13 cellular contexts compared by ENCODE assay signal in the genomic region with DNA sequence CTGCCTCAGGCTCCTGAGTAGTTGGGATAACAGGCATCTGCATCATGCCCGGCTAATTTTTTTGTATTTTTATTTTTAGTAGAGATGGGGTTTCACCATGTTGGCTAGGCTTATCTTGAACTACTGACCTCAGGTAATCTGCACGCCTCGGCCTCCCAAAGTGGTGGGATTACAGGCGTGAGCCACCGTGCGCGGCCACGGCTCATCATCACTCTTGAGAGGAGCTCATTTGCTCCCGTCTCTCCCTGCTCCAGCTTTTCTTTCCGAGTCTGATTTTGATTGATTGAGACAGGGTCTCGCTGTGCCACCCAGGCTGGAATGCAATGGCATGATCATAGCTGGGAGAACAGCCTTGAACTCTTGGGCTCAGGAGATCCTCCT. TPM values are rescaled to one million over a fixed set of nuclear protein-coding genes. Genes with fewer than 3 reads are reported as not detected.
A peak's percentile ranks its signal among the peaks of the same experiment; 100 is the strongest.
DNase-seq lines count a peak whose midpoint lies in the region; ATAC-seq, FAIRE-seq and TF ChIP-seq lines count a peak whose summit lies in the region.
"Had no signal": no experiment of that assay in that cellular context is flagged by ENCODE, and none has a peak within 500 bp of the region (broad histone marks: within the 10 kb centered on the region; RNA-seq: fewer than 3 reads in every experiment).

No MANE protein-coding gene starts in this region.

- H3K36me3 ChIP-seq in astrocyte (ENCODE audit: insufficient read depth, low read length) = peaks cover 5% of the 10 kb centered on the region

- H3K4me1 Mint-ChIP-seq in natural killer cell treated with Interleukin-12 subunit alpha and Interleukin-12 subunit beta and Interleukin-15 and Interleukin-18, amount 100 ng/mL, for 72 hours (ENCODE audit: low read depth in 2 of 2) = peaks cover 48 to 61% of the 10 kb centered on the region in 2 donors
- H3K4me1 Mint-ChIP-seq in natural killer cell = peaks cover 24 to 50% of the 10 kb centered on the region in 2 donors
- H3K4me1 Mint-ChIP-seq in astrocyte (ENCODE audit: low read depth, unreplicated experiment) = peaks cover 60% of the 10 kb centered on the region
- H3K4me1 Mint-ChIP-seq in neural crest cell = peaks cover 15% of the 10 kb centered on the region

- H3K9me3 Mint-ChIP-seq in natural killer cell treated with Interleukin-12 subunit alpha and Interleukin-12 subunit beta and Interleukin-15 and Interleukin-18, amount 100 ng/mL, for 72 hours = no peaks in the 10 kb centered on the region
- H3K9me3 Mint-ChIP-seq in natural killer cell = peaks cover 0 to 3% of the 10 kb centered on the region in 2 donors
- H3K9me3 Mint-ChIP-seq in astrocyte (ENCODE audit: unreplicated experiment) = no peaks in the 10 kb centered on the region
- no peaks in the 10 kb centered on the region for H3K9me3 Mint-ChIP-seq in neural crest cell
- H3K9me3 Mint-ChIP-seq: T-cell had no signal

- H3K27me3 ChIP-seq in astrocyte (ENCODE audit: insufficient read depth, low read length) = no peaks in the 10 kb centered on the region
- H3K27me3 ChIP-seq: BLaER1, tibial nerve had no signal

- peak overlapping the region; percentile 73 for H3K4me2 ChIP-seq in astrocyte (ENCODE audit: low read length)

- no peak overlapping the region for H3K4me3 ChIP-seq in astrocyte (ENCODE audit: insufficient read depth, low read depth, low read length)
- H3K4me3 ChIP-seq: BLaER1, tibial nerve had no signal

- peak; percentile 26 for DNase-seq in natural killer cell treated with Interleukin-12 subunit alpha and Interleukin-12 subunit beta and Interleukin-15 and Interleukin-18, amount 100 ng/mL, for 72 hours (ENCODE audit: low spot score)
- no peak for DNase-seq in natural killer cell
- no peak for DNase-seq in astrocyte (ENCODE audit: low read depth)
- no peak for DNase-seq in neural crest cell (ENCODE audit: low read depth, low spot score)
- no peak for DNase-seq in NCI-H2029 treated with DMSO at 0.1 percent for 48 hours (lab: John Stamatoyannopoulos, UW)
- DNase-seq in CD1c-positive myeloid dendritic cell (ENCODE audit: extremely low spot score) = no peak
- DNase-seq: activated CD8-positive, alpha-beta memory T cell treated with anti-CD3 and anti-CD28 coated beads, Interleukin-2, amount 50 U/mL, for 4 hours; NCI-H1930; T-cell had no signal

- H3K9ac ChIP-seq in astrocyte (ENCODE audit: low read length) = peak overlapping the region; percentile 68
- H3K9ac ChIP-seq: BLaER1 had no signal

- H4K20me1 ChIP-seq in astrocyte (ENCODE audit: insufficient read depth, low read length) = peaks cover 64% of the 10 kb centered on the region

- intact Hi-C loops in natural killer cell (cut with micrococcal nuclease) = no loop called here

- H3K27ac ChIP-seq in astrocyte (ENCODE audit: low read depth, low read length) = peak overlapping the region; percentile 81
- H3K27ac ChIP-seq: BLaER1, WERI-Rb-1 had no signal

- peak overlapping the region; percentile 60 for H3K4me3 Mint-ChIP-seq in natural killer cell treated with Interleukin-12 subunit alpha and Interleukin-12 subunit beta and Interleukin-15 and Interleukin-18, amount 100 ng/mL, for 72 hours
- H3K4me3 Mint-ChIP-seq in natural killer cell (no peak overlapping the region), astrocyte (ENCODE audit: unreplicated experiment) (peak overlapping the region; percentile 50), neural crest cell (no peak overlapping the region)

- H3K27ac Mint-ChIP-seq in natural killer cell treated with Interleukin-12 subunit alpha and Interleukin-12 subunit beta and Interleukin-15 and Interleukin-18, amount 100 ng/mL, for 72 hours = peak overlapping the region; percentile 96
- H3K27ac Mint-ChIP-seq in natural killer cell = peak overlapping the region in 1 of 2 donors; percentile 65
- H3K27ac Mint-ChIP-seq in astrocyte (ENCODE audit: unreplicated experiment) = peak overlapping the region; percentile 95
- H3K27ac Mint-ChIP-seq in neural crest cell (ENCODE audit: unreplicated experiment) = peak overlapping the region; percentile 86
- H3K27ac Mint-ChIP-seq: T-cell had no signal

- no peak for ATAC-seq in natural killer cell treated with Interleukin-12 subunit alpha and Interleukin-12 subunit beta and Interleukin-15 and Interleukin-18, amount 100 ng/mL, for 72 hours
- no peak for ATAC-seq in natural killer cell
- no peak for ATAC-seq in HG02870 (IDR thresholded peaks at IDR 0.05; ENCODE audit: unreplicated experiment)
- ATAC-seq: T-cell had no signal

- H3K36me3 Mint-ChIP-seq in natural killer cell treated with Interleukin-12 subunit alpha and Interleukin-12 subunit beta and Interleukin-15 and Interleukin-18, amount 100 ng/mL, for 72 hours = peaks cover 12% of the 10 kb centered on the region
- no peaks in the 10 kb centered on the region for H3K36me3 Mint-ChIP-seq in natural killer cell
- H3K36me3 Mint-ChIP-seq in astrocyte (ENCODE audit: low read depth, unreplicated experiment) = peaks cover 15% of the 10 kb centered on the region
- no peaks in the 10 kb centered on the region for H3K36me3 Mint-ChIP-seq in neural crest cell (ENCODE audit: low read depth)

- H3K9me3 ChIP-seq in astrocyte (ENCODE audit: insufficient read depth, low read depth, low read length) = no peaks in the 10 kb centered on the region
- H3K9me3 ChIP-seq: BLaER1, tibial nerve had no signal

- H2AFZ ChIP-seq in astrocyte (ENCODE audit: low read depth, low read length) = no peak overlapping the region

- H3K4me1 ChIP-seq in astrocyte (ENCODE audit: insufficient read depth, low read length) = peaks cover 50% of the 10 kb centered on the region

- no peaks in the 10 kb centered on the region for H3K27me3 Mint-ChIP-seq in natural killer cell treated with Interleukin-12 subunit alpha and Interleukin-12 subunit beta and Interleukin-15 and Interleukin-18, amount 100 ng/mL, for 72 hours
- no peaks in the 10 kb centered on the region for H3K27me3 Mint-ChIP-seq in natural killer cell (ENCODE audit: low read depth in 2 of 2)
- no peaks in the 10 kb centered on the region for H3K27me3 Mint-ChIP-seq in astrocyte (ENCODE audit: low read depth, unreplicated experiment)
- no peaks in the 10 kb centered on the region for H3K27me3 Mint-ChIP-seq in neural crest cell (ENCODE audit: low read depth)
- H3K27me3 Mint-ChIP-seq: T-cell had no signal

- H3K79me2 ChIP-seq in astrocyte (ENCODE audit: insufficient read depth, low read length) = peaks cover 95% of the 10 kb centered on the region

- no peak for FAIRE-seq in astrocyte (lab: Jason Lieb, UNC)

- TF ChIP-seq CTCF in natural killer cell (IDR thresholded peaks at IDR 0.05) (no peak), astrocyte (IDR thresholded peaks at IDR 0.05; ENCODE audit: insufficient read depth, low read depth, low read length) (no peak), neural crest cell (conservative IDR thresholded peaks at IDR 0.05) (no peak)

RNA-seq across cellular contexts. Expression of a gene that starts 12.6 kb away (rescaled TPM):
- total RNA-seq in natural killer cell treated with Interleukin-12 subunit alpha and Interleukin-12 subunit beta and Interleukin-15 and Interleukin-18, amount 100 ng/mL, for 72 hours = 100 to 1,000 TPM in 1 of 2 donors, 10 to 100 TPM in 1; 83.0 to 139 TPM
- 10 to 100 TPM; 47.9 to 53.6 (median 48.3) TPM for total RNA-seq in natural killer cell
- total RNA-seq in astrocyte = 31.3 and 32.0 TPM in 2 replicates
- total RNA-seq in neural crest cell = 42.7 and 52.0 TPM in 2 replicates

RNA-seq across cellular contexts. Expression of a gene that starts 31.2 kb away (rescaled TPM):
- 100 to 1,000 TPM; 110 to 156 TPM for total RNA-seq in natural killer cell treated with Interleukin-12 subunit alpha and Interleukin-12 subunit beta and Interleukin-15 and Interleukin-18, amount 100 ng/mL, for 72 hours
- total RNA-seq in natural killer cell (10 to 100 TPM; 39.0 to 47.9 (median 43.6) TPM), astrocyte (13.4 and 16.7 TPM in 2 replicates), neural crest cell (5.4 and 6.1 TPM in 2 replicates)

Comparison
In these comparisons a context has a peak if more than half of its experiments do, and no peak if none do; other contexts are left out.
1. H3K4me3 Mint-ChIP-seq: peak in natural killer cell treated with Interleukin-12 subunit alpha and Interleukin-12 subunit beta and Interleukin-15 and Interleukin-18, amount 100 ng/mL, for 72 hours (single experiment) and astrocyte (single experiment); none in natural killer cell (single experiment) and neural crest cell (single experiment).